ENCODE assay signal across 18 cellular contexts in the genomic region with DNA sequence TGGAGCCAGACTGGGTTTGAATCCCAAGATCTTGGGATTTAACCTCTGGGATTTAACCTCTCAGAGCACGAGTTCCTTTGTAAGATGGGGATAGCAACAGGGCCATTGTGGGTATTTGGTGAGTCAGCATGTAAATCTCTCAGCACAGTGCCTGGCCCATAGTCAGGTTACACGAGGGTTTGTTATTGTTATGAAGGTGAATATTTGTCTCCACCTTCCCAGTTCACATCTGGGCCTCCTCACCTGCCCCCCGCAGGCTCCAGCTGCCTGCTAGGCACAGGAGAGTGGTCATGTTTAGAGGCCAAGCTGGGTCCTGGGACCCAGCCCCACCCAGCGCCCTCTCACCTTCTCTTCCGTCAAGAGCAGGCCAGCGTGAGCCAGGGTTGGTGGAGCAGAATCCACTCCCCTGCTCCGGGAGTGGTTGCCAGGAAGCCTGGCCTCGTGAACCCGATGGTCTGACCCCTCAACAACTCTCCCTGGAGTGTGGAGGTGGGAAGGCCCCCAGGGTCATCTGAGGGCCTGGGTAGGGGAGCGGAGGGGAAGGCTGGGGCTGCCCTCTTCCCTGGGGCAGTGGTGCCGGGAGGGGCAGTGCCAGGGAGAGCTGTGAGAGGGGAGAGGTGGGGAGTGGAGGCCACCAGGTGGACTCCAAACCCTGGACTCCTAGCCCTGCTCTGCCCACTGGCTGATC. TPM values are rescaled to one million over a fixed set of nuclear protein-coding genes. Genes with fewer than 3 reads are reported as not detected.
A peak's percentile ranks its signal among the peaks of the same experiment; 100 is the strongest.
DNase-seq lines count a peak whose midpoint lies in the region; ATAC-seq and TF ChIP-seq lines count a peak whose summit lies in the region.
"Had no signal": no experiment of that assay in that cellular context is flagged by ENCODE, and none has a peak within 500 bp of the region (broad histone marks: within the 10 kb centered on the region; RNA-seq: fewer than 3 reads in every experiment).

No MANE protein-coding gene starts in this region.

- peaks cover 41 to 42% of the 10 kb centered on the region in 2 experiments for H3K4me1 Mint-ChIP-seq in H9
- H3K4me1 Mint-ChIP-seq in WTC11 = peaks cover 39% of the 10 kb centered on the region

- H3K4me3 ChIP-seq in effector memory CD4-positive, alpha-beta T cell (ENCODE audit: insufficient read depth, low read depth, low read length, poor library complexity, severe bottlenecking) = no peak overlapping the region

- CTCF ChIA-PET in WTC11 (lab: Charles Lee) = interaction anchor here (0.7 to 17.6 kb wide), 12 partner anchors 4 to 206 kb away, joined by 3 to 256 read pairs (median 4); no protein-coding TSS in a partner anchor

- peak; percentile 47 for ATAC-seq in WTC11
- ATAC-seq in sciatic nerve = peak; percentile 66
- no peak for ATAC-seq in GM19351 (IDR thresholded peaks at IDR 0.05; ENCODE audit: unreplicated experiment)

- peaks cover 3% of the 10 kb centered on the region; the same call in 1 of the 2 replicates for H3K4me1 ChIP-seq in H9 (ENCODE audit: insufficient read depth, low read length)
- H3K4me1 ChIP-seq in effector memory CD4-positive, alpha-beta T cell (ENCODE audit: control insufficient read depth, insufficient read depth, low read length, poor library complexity, severe bottlenecking) = peaks cover 5% of the 10 kb centered on the region

- no peaks in the 10 kb centered on the region for H3K9me3 ChIP-seq in H9 (ENCODE audit: control insufficient read depth, low read depth, low read length)
- H3K9me3 ChIP-seq in effector memory CD4-positive, alpha-beta T cell (ENCODE audit: control insufficient read depth, low read length) = no peaks in the 10 kb centered on the region

- H3K9me3 Mint-ChIP-seq in H9 (no peaks in the 10 kb centered on the region), WTC11 (no peaks in the 10 kb centered on the region)

- H4K91ac ChIP-seq in H9 (ENCODE audit: insufficient read length, low read depth, low read length) = no peak overlapping the region

- H3K4me2 ChIP-seq in H9 (ENCODE audit: insufficient read depth, insufficient read length, low read length) = no peak overlapping the region

- no peaks in the 10 kb centered on the region for H3K23me2 ChIP-seq in H9 (ENCODE audit: insufficient read length, low read depth, low read length, poor library complexity, severe bottlenecking)

- no peak overlapping the region for H3K27ac ChIP-seq in H9 (ENCODE audit: insufficient read length, low read depth, low read length)
- no peak overlapping the region for H3K27ac ChIP-seq in effector memory CD4-positive, alpha-beta T cell (ENCODE audit: insufficient read depth, low read length, poor library complexity, severe bottlenecking)

- H3K23ac ChIP-seq in H9 (ENCODE audit: insufficient read length, low read depth, low read length) = no peak overlapping the region

- intact Hi-C loops in sciatic nerve (cut with DNase I) = no loop called here

- H3K18ac ChIP-seq in H9 (ENCODE audit: insufficient read length, low read depth, low read length) = peak overlapping the region; percentile 41

- H3K27me3 ChIP-seq in H9 (ENCODE audit: insufficient read depth, low read length) = no peaks in the 10 kb centered on the region
- H3K27me3 ChIP-seq in effector memory CD4-positive, alpha-beta T cell (replicated peaks; ENCODE audit: control insufficient read depth, insufficient read depth, low read length, poor library complexity, severe bottlenecking) = no peaks in the 10 kb centered on the region

- no peak overlapping the region for H2AK5ac ChIP-seq in H9 (ENCODE audit: insufficient read length, low read length)

- H3K36me3 ChIP-seq in effector memory CD4-positive, alpha-beta T cell (ENCODE audit: control insufficient read depth, insufficient read depth, low read length) = no peaks in the 10 kb centered on the region

- H3K79me2 ChIP-seq in H9 (ENCODE audit: insufficient read depth, low read length) = no peaks in the 10 kb centered on the region

- H3K14ac ChIP-seq in H9 (ENCODE audit: insufficient read depth, low read length) = no peak overlapping the region; the same call in 1 of the 2 replicates

- H3K36me3 Mint-ChIP-seq in H9 (ENCODE audit: insufficient read depth in 1 of 3, low read depth in 3 of 3) = no peaks in the 10 kb centered on the region
- no peaks in the 10 kb centered on the region for H3K36me3 Mint-ChIP-seq in WTC11
- H3K36me3 Mint-ChIP-seq: CD4-positive, CD25-positive, alpha-beta regulatory T cell had no signal

- no peaks in the 10 kb centered on the region for H3K79me1 ChIP-seq in H9 (ENCODE audit: insufficient read depth, low read depth, low read length, poor library complexity, severe bottlenecking)

- H2BK120ac ChIP-seq in H9 (ENCODE audit: low read depth, low read length, poor library complexity, severe bottlenecking) = no peak overlapping the region

- H3K56ac ChIP-seq in H9 (ENCODE audit: insufficient read length, low read depth, low read length) = no peak overlapping the region

- POLR2A ChIA-PET in WTC11 (lab: Charles Lee) = no interaction called here

- no peak overlapping the region for H2BK20ac ChIP-seq in H9 (ENCODE audit: low read depth, low read length, poor library complexity, severe bottlenecking)

- no peak overlapping the region for H2BK15ac ChIP-seq in H9 (ENCODE audit: low read depth, low read length)

- H3K4me3 Mint-ChIP-seq in H9 (no peak overlapping the region), WTC11 (no peak overlapping the region)
- H3K4me3 Mint-ChIP-seq: CD4-positive, CD25-positive, alpha-beta regulatory T cell had no signal

- no peak overlapping the region for H2AFZ ChIP-seq in H9 (ENCODE audit: low read length)

- TF ChIP-seq CTCF in H9 (conservative IDR thresholded peaks at IDR 0.05) (no peak), WTC11 (IDR thresholded peaks at IDR 0.05) (no peak)

- no peak overlapping the region for H3T11ph ChIP-seq in H9 (ENCODE audit: low read length)

- WGBS in H9 (ENCODE audit: extremely low coverage, insufficient read length, low lambda C conversion rate) = no CpG with 5 or more reads among the region's 11 CpGs

- DNase-seq in H9 (peak; percentile 55), WTC11 (ENCODE audit: low spot score) (no peak), iPS-NIHi7 (ENCODE audit: extremely low spot score) (peak; percentile 37), sciatic nerve (ENCODE audit: low spot score) (no peak), NCI-H128 (lab: John Stamatoyannopoulos, UW; ENCODE audit: unreplicated experiment) (no peak)
- no peak for DNase-seq in effector memory CD4-positive, alpha-beta T cell
- DNase-seq in activated CD4-positive, alpha-beta T cell treated with anti-CD3 and anti-CD28 coated beads, Interleukin-2, amount 50 U/mL, for 4 hours = no peak
- DNase-seq: CD4-positive, CD25-positive, alpha-beta regulatory T cell; EL; Kasumi-1; MM.1S; NCI-H1105 treated with DMSO at 0.1 percent for 48 hours; NCI-H187; NCI-H345; NCI-H526 treated with DMSO at 0.1 percent for 48 hours; SIG-M5 had no signal

- H3K27ac Mint-ChIP-seq in H9 = peak overlapping the region in 2 of 3 experiments; percentile 70 to 94; a peak in 2 of 7 replicates
- no peak overlapping the region for H3K27ac Mint-ChIP-seq in WTC11
- H3K27ac Mint-ChIP-seq: CD4-positive, CD25-positive, alpha-beta regulatory T cell had no signal

- H2BK5ac ChIP-seq in H9 (ENCODE audit: insufficient read length, low read length) = no peak overlapping the region

- H3K27me3 Mint-ChIP-seq in H9 (ENCODE audit: low read depth) (peaks cover 26% of the 10 kb centered on the region), WTC11 (ENCODE audit: low read depth) (peaks cover 5% of the 10 kb centered on the region)

- peaks cover 2% of the 10 kb centered on the region for H4K20me1 ChIP-seq in H9 (ENCODE audit: control insufficient read depth, insufficient read depth, insufficient read length)

- H2BK12ac ChIP-seq in H9 (ENCODE audit: insufficient read length, low read depth, low read length) = no peak overlapping the region

- no peak overlapping the region for H3K4ac ChIP-seq in H9 (ENCODE audit: low read depth, low read length)

- no peak overlapping the region for H3K9ac ChIP-seq in H9 (ENCODE audit: extremely low read depth, insufficient read length, low read length)

- H4K8ac ChIP-seq in H9 (replicated peaks; ENCODE audit: insufficient read length, low read depth, low read length) = no peak overlapping the region

- H4K5ac ChIP-seq in H9 (ENCODE audit: insufficient read length, low read depth, low read length) = no peak overlapping the region

TF ChIP-seq in WTC11, 78 proteins besides CTCF, POLR2A, EP300 and RAD21 (continues in another document):
- TF ChIP-seq, protein P1, sequence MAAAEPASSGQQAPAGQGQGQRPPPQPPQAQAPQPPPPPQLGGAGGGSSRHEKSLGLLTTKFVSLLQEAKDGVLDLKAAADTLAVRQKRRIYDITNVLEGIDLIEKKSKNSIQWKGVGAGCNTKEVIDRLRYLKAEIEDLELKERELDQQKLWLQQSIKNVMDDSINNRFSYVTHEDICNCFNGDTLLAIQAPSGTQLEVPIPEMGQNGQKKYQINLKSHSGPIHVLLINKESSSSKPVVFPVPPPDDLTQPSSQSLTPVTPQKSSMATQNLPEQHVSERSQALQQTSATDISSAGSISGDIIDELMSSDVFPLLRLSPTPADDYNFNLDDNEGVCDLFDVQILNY (CRISPR knock-in tag; IDR thresholded peaks at IDR 0.05) = no peak

RNA-seq across cellular contexts. Expression of a gene that starts 26.0 kb away (rescaled TPM):
- total RNA-seq in H9 (2021) (13.7 and 14.7 TPM in 2 replicates), WTC11 (2021) (24.4 to 28.9 TPM (median 26.9 TPM) in 3 replicates), sciatic nerve (6.1 TPM)
- total RNA-seq: OCI-LY7 had no signal

Comparison
In these comparisons a context has a peak if more than half of its experiments do, and no peak if none do; other contexts are left out.
1. DNase-seq: peak in H9 (single experiment) and iPS-NIHi7 (single experiment); none in WTC11 (single experiment), sciatic nerve (single experiment), NCI-H128 (single experiment), effector memory CD4-positive, alpha-beta T cell (0 of 3) and activated CD4-positive, alpha-beta T cell treated with anti-CD3 and anti-CD28 coated beads, Interleukin-2, amount 50 U/mL, for 4 hours (0 of 2).